ENCODE assay signal across 11 cellular contexts in the genomic region with DNA sequence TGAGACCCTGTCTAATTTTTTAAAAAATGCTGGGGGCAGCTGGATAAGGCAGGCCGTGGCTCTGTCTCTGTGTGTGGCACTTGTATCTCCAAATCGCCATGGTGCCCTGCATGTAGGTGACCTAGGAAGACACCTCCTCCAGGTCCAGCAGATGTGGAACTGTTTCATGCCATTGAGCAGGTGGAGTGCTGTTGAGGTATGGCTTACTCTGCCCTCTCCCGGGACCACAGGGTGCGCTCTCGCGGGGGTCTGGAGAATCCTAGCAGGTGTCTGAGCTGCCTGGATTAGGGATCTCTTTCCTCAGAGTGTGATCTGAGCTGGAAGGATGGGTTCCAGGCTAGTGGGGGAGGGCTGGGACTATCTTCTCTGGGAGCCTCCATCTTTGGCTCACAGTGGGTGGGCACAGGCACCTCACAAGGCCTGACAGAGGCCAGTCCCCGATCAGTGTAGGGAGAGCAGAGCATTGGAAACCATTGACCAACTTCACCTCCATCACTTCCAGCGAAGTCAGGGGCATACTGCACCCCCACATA.
A peak's percentile ranks its signal among the peaks of the same experiment; 100 is the strongest.
DNase-seq lines count a peak whose midpoint lies in the region; ATAC-seq and TF ChIP-seq lines count a peak whose summit lies in the region.
"Had no signal": no experiment of that assay in that cellular context is flagged by ENCODE, and none has a peak within 500 bp of the region (broad histone marks: within the 10 kb centered on the region; RNA-seq: fewer than 3 reads in every experiment).

No MANE protein-coding gene starts in this region.

- peaks cover 6 to 44% of the 10 kb centered on the region in 2 experiments; a peak in 3 of 4 replicates for H3K4me1 ChIP-seq in HCT116 (ENCODE audit: control insufficient read depth in 1 of 2, insufficient read depth in 2 of 2, low read length in 2 of 2)
- H3K4me1 ChIP-seq: parathyroid adenoma had no signal

- H3K79me2 ChIP-seq in HCT116 (ENCODE audit: insufficient read depth, low read length) = no peaks in the 10 kb centered on the region
- H3K79me2 ChIP-seq: parathyroid adenoma had no signal

- H3K27me3 Mint-ChIP-seq in CD14-positive monocyte (ENCODE audit: low read depth in 3 of 3) = peaks cover under 1 to 4% (median 3%) of the 10 kb centered on the region in 3 donors
- peaks cover under 1% of the 10 kb centered on the region for H3K27me3 Mint-ChIP-seq in activated naive CD8-positive, alpha-beta T cell treated with anti-CD3 and anti-CD28 coated beads, Interleukin-2, amount 10 ng/mL, durations not matched to agents 7 days and 5 days
- no peaks in the 10 kb centered on the region for H3K27me3 Mint-ChIP-seq in naive thymus-derived CD8-positive, alpha-beta T cell

- no peaks in the 10 kb centered on the region for H3K9me2 ChIP-seq in HCT116 (ENCODE audit: insufficient read depth)

- CTCF ChIA-PET in HCT116 (lab: Charles Lee) = interaction anchor here (1.0 to 7.9 kb wide), 3 partner anchors 12 to 168 kb away, joined by 3 to 90 read pairs (median 3); no protein-coding TSS in a partner anchor

- no peak for TF ChIP-seq POLR2A in HCT116 (IDR thresholded peaks at IDR 0.05; ENCODE audit: borderline replicate concordance, extremely low read depth, insufficient read depth, insufficient read length)

- TF ChIP-seq CTCF in CD14-positive monocyte (IDR thresholded peaks at IDR 0.05) (no peak), HCT116 (IDR thresholded peaks at IDR 0.05 in 2 of 3, conservative IDR thresholded peaks at IDR 0.05 in 1 of 3; ENCODE audit: borderline replicate concordance in 1 of 3, insufficient read depth in 1 of 3, low read depth in 2 of 3, low read length in 2 of 3) (no peak)

- H3K27me3 ChIP-seq in HCT116 (ENCODE audit: insufficient read depth, low read length) (no peaks in the 10 kb centered on the region), MG63 (no peaks in the 10 kb centered on the region)

- H3K4me3 ChIP-seq in HCT116 (replicated peaks in 1 of 2; ENCODE audit: low read depth in 1 of 2, low read length in 2 of 2) = no peak overlapping the region
- no peak overlapping the region for H3K4me3 ChIP-seq in MG63

- no peaks in the 10 kb centered on the region for H3K36me3 ChIP-seq in HCT116 (ENCODE audit: control insufficient read depth in 1 of 2, insufficient read depth in 2 of 2, low read length in 2 of 2)
- H3K36me3 ChIP-seq in MG63 = no peaks in the 10 kb centered on the region
- H3K36me3 ChIP-seq: brain microvascular endothelial cell had no signal

- H2AFZ ChIP-seq in HCT116 (ENCODE audit: low read depth, low read length, poor library complexity, severe bottlenecking) = no peak overlapping the region
- H2AFZ ChIP-seq: parathyroid adenoma had no signal

- no peak overlapping the region for H3K27ac ChIP-seq in HCT116 (ENCODE audit: low read depth, low read length)
- H3K27ac ChIP-seq: parathyroid adenoma had no signal

- H3K27ac Mint-ChIP-seq in CD14-positive monocyte = peak overlapping the region; percentile 98 to 100 (median 99)
- peak overlapping the region; percentile 91 for H3K27ac Mint-ChIP-seq in activated naive CD8-positive, alpha-beta T cell treated with anti-CD3 and anti-CD28 coated beads, Interleukin-2, amount 10 ng/mL, durations not matched to agents 7 days and 5 days
- H3K27ac Mint-ChIP-seq in naive thymus-derived CD8-positive, alpha-beta T cell = peak overlapping the region; percentile 87 to 98 (median 96)

- intact Hi-C loops in CD14-positive monocyte (cut with micrococcal nuclease) (loop anchor here in 1 of 2 donors (5.0 kb wide), 1 partner anchor 121 kb away; no protein-coding TSS in a partner anchor), HCT116 (cut with micrococcal nuclease) (no loop called here)

- RAD21 ChIA-PET in HCT116 (lab: Charles Lee; ENCODE audit: low non-redundant PET in 1 of 2, low total read pairs in 2 of 2, uncharacterized antibody in 2 of 2, unreplicated experiment in 2 of 2) = no interaction called here

- H4K20me1 ChIP-seq in HCT116 (ENCODE audit: insufficient read depth) = no peaks in the 10 kb centered on the region

- peak overlapping the region; percentile 85 for H3K4me2 ChIP-seq in HCT116 (ENCODE audit: low read length)

- H3K9me3 ChIP-seq in HCT116 (ENCODE audit: control insufficient read depth in 1 of 2, insufficient read depth in 1 of 2, low read depth in 1 of 2, low read length in 2 of 2) (no peaks in the 10 kb centered on the region), MG63 (no peaks in the 10 kb centered on the region)

- no peak for ATAC-seq in HCT116
- ATAC-seq in activated naive CD8-positive, alpha-beta T cell treated with anti-CD3 and anti-CD28 coated beads, Interleukin-2, amount 10 ng/mL, durations not matched to agents 7 days and 5 days (ENCODE audit: low read depth) = no peak
- no peak for ATAC-seq in naive thymus-derived CD8-positive, alpha-beta T cell
- ATAC-seq in GM18861 (IDR thresholded peaks at IDR 0.05; ENCODE audit: unreplicated experiment) = no peak
- no peak for ATAC-seq in HG02610 (IDR thresholded peaks at IDR 0.05; ENCODE audit: unreplicated experiment)
- no peak for ATAC-seq in HG03139 (IDR thresholded peaks at IDR 0.05; ENCODE audit: unreplicated experiment)

- BruUV-seq in HCT116 (replicated peaks; lab: Mats Ljungman, UMichigan) = no TSS peak

- H3K9me3 Mint-ChIP-seq in CD14-positive monocyte = no peaks in the 10 kb centered on the region
- no peaks in the 10 kb centered on the region for H3K9me3 Mint-ChIP-seq in activated naive CD8-positive, alpha-beta T cell treated with anti-CD3 and anti-CD28 coated beads, Interleukin-2, amount 10 ng/mL, durations not matched to agents 7 days and 5 days
- H3K9me3 Mint-ChIP-seq in naive thymus-derived CD8-positive, alpha-beta T cell = no peaks in the 10 kb centered on the region

- H3K4me3 Mint-ChIP-seq in CD14-positive monocyte = peak overlapping the region; percentile 68 to 76
- peak overlapping the region; percentile 75 for H3K4me3 Mint-ChIP-seq in activated naive CD8-positive, alpha-beta T cell treated with anti-CD3 and anti-CD28 coated beads, Interleukin-2, amount 10 ng/mL, durations not matched to agents 7 days and 5 days
- peak overlapping the region; percentile 65 to 89 (median 80) for H3K4me3 Mint-ChIP-seq in naive thymus-derived CD8-positive, alpha-beta T cell

- POLR2A ChIA-PET in HCT116 (lab: Charles Lee) = no interaction called here
- POLR2A ChIA-PET in activated naive CD8-positive, alpha-beta T cell treated with anti-CD3 and anti-CD28 coated beads, Interleukin-2, amount 10 ng/mL, durations not matched to agents 7 days and 5 days (lab: Charles Lee) = interaction anchor here (0.5 to 3.7 kb wide), 9 partner anchors 8 to 64 kb away, joined by 3 to 18 read pairs (median 4); no protein-coding TSS in a partner anchor
- POLR2A ChIA-PET in naive thymus-derived CD8-positive, alpha-beta T cell (lab: Charles Lee) = interaction anchor here (0.7 to 5.6 kb wide), 15 partner anchors 8 to 233 kb away, joined by 3 to 60 read pairs (median 9); a partner anchor contains a TSS

- peaks cover 0 to 5% of the 10 kb centered on the region in 2 donors for H3K36me3 Mint-ChIP-seq in CD14-positive monocyte
- H3K36me3 Mint-ChIP-seq in activated naive CD8-positive, alpha-beta T cell treated with anti-CD3 and anti-CD28 coated beads, Interleukin-2, amount 10 ng/mL, durations not matched to agents 7 days and 5 days = peaks cover 2% of the 10 kb centered on the region
- H3K36me3 Mint-ChIP-seq in naive thymus-derived CD8-positive, alpha-beta T cell = no peaks in the 10 kb centered on the region

- DNase-seq in CD14-positive monocyte (ENCODE audit: low spot score) (no peak), HCT116 (ENCODE audit: low read depth, low spot score) (no peak), MG63 (no peak)
- no peak for DNase-seq in activated naive CD8-positive, alpha-beta T cell treated with anti-CD3 and anti-CD28 coated beads, Interleukin-2, amount 10 ng/mL, durations not matched to agents 7 days and 5 days
- no peak for DNase-seq in naive thymus-derived CD8-positive, alpha-beta T cell
- DNase-seq: COR-L47 had no signal

- H3K9ac ChIP-seq in HCT116 (ENCODE audit: low read length) = peak overlapping the region; percentile 52; the same call in 1 of the 2 replicates
- H3K9ac ChIP-seq: parathyroid adenoma had no signal

- peaks cover 47% of the 10 kb centered on the region for H3K4me1 Mint-ChIP-seq in CD14-positive monocyte
- H3K4me1 Mint-ChIP-seq in activated naive CD8-positive, alpha-beta T cell treated with anti-CD3 and anti-CD28 coated beads, Interleukin-2, amount 10 ng/mL, durations not matched to agents 7 days and 5 days = peaks cover 57% of the 10 kb centered on the region
- peaks cover 29 to 75% (median 66%) of the 10 kb centered on the region in 4 donors for H3K4me1 Mint-ChIP-seq in naive thymus-derived CD8-positive, alpha-beta T cell

- TF ChIP-seq RAD21 in HCT116 (IDR thresholded peaks at IDR 0.05; ENCODE audit: low read depth) = no peak

TF ChIP-seq in HCT116, 20 proteins besides CTCF, POLR2A, EP300 and RAD21:
- TF ChIP-seq EGR1 (IDR thresholded peaks at IDR 0.05; ENCODE audit: low read depth) (no peak), ZFX (IDR thresholded peaks at IDR 0.05) (no peak), EZH2 (IDR thresholded peaks at IDR 0.05) (no peak), TCF7L2 (IDR thresholded peaks at IDR 0.05; ENCODE audit: borderline replicate concordance, extremely low read depth, insufficient read depth, insufficient read length) (no peak), ZNF274 (IDR thresholded peaks at IDR 0.05; ENCODE audit: low read depth, low read length) (no peak), SRF (IDR thresholded peaks at IDR 0.05; ENCODE audit: low read depth) (no peak), EZH2phosphoT487 (IDR thresholded peaks at IDR 0.05; ENCODE audit: borderline replicate concordance) (no peak), ELF1 (IDR thresholded peaks at IDR 0.05; ENCODE audit: borderline replicate concordance, low read depth) (no peak)
